15 cellular contexts compared by ENCODE assay signal in genomic region chr13:46630419-46631183, GRCh38.
DNase-seq lines count a peak whose midpoint lies in the region; ATAC-seq, FAIRE-seq and TF ChIP-seq lines count a peak whose summit lies in the region.
"Had no signal": no experiment of that assay in that cellular context is flagged by ENCODE, and none has a peak within 500 bp of the region (broad histone marks: within the 10 kb centered on the region; RNA-seq: fewer than 3 reads in every experiment).

No MANE protein-coding gene starts in this region.

- no peaks in the 10 kb centered on the region for H3K27me3 Mint-ChIP-seq in T-helper 2 cell treated with Interferon-gamma antibody and Interleukin-4, amounts not matched to agents 5 μg/mL and 100 μg/mL, for 36 hours (ENCODE audit: low read depth)
- H3K27me3 Mint-ChIP-seq in natural killer cell treated with Interleukin-12 subunit alpha and Interleukin-12 subunit beta and Interleukin-15 and Interleukin-18, amount 100 ng/mL, for 72 hours: no peaks in the 10 kb centered on the region
- H3K27me3 Mint-ChIP-seq: effector memory CD8-positive, alpha-beta T cell had no signal

- TF ChIP-seq EP300 in GM12878 (IDR thresholded peaks at IDR 0.05; ENCODE audit: borderline replicate concordance in 1 of 2, control insufficient read depth in 1 of 2, low read depth in 2 of 2, low read length in 2 of 2): no peak

- peak overlapping the region; percentile 13 for H3K4me3 Mint-ChIP-seq in T-helper 2 cell treated with Interferon-gamma antibody and Interleukin-4, amounts not matched to agents 5 μg/mL and 100 μg/mL, for 36 hours
- peak overlapping the region; percentile 20 for H3K4me3 Mint-ChIP-seq in natural killer cell treated with Interleukin-12 subunit alpha and Interleukin-12 subunit beta and Interleukin-15 and Interleukin-18, amount 100 ng/mL, for 72 hours
- H3K4me3 Mint-ChIP-seq: effector memory CD8-positive, alpha-beta T cell had no signal

- BruUV-seq in GM12878 (replicated peaks; lab: Mats Ljungman, UMichigan): no TSS peak

- no peak for DNase-seq in T-helper 2 cell treated with Interferon-gamma antibody and Interleukin-4, amounts not matched to agents 5 μg/mL and 100 μg/mL, for 36 hours (ENCODE audit: low spot score)
- DNase-seq in T-helper 2 cell (no peak), GM12878 (ENCODE audit: low read depth, low spot score) (no peak), NCI-H146 treated with DMSO at 0.1 percent for 48 hours (lab: John Stamatoyannopoulos, UW; ENCODE audit: unreplicated experiment) (no peak)
- no peak for DNase-seq in natural killer cell treated with Interleukin-12 subunit alpha and Interleukin-12 subunit beta and Interleukin-15 and Interleukin-18, amount 100 ng/mL, for 72 hours (ENCODE audit: low spot score)
- no peak for DNase-seq in stimulated activated CD4-positive, alpha-beta T cell treated with anti-CD3 and anti-CD28 coated beads, Interleukin-4, amount 100 ng/mL, for 24 hours
- DNase-seq: activated T-cell treated with anti-CD3 and anti-CD28 coated beads, Interleukin-2, amount 50 U/mL, for 72 hours; brain microvascular endothelial cell; DMS79 treated with DMSO at 0.1 percent for 48 hours; effector memory CD8-positive, alpha-beta T cell; mucosa of descending colon; NCI-H2029; PC-9 had no signal

- TF ChIP-seq RAD21 in GM12878 (IDR thresholded peaks at IDR 0.05; ENCODE audit: insufficient read depth, low read depth, low read length): no peak

- no peaks in the 10 kb centered on the region for H3K9me3 ChIP-seq in HUES48 (ENCODE audit: control insufficient read depth, insufficient read depth, low read length)
- no peaks in the 10 kb centered on the region for H3K9me3 ChIP-seq in GM12878 (replicated peaks; ENCODE audit: control insufficient read depth, insufficient read depth, low read length)
- H3K9me3 ChIP-seq: mucosa of descending colon had no signal

- H3K4me1 ChIP-seq in HUES48 (ENCODE audit: control insufficient read depth, insufficient read depth, low read length): peaks cover 26% of the 10 kb centered on the region
- peaks cover 21% of the 10 kb centered on the region for H3K4me1 ChIP-seq in GM12878 (ENCODE audit: control insufficient read depth, insufficient read depth, low read length)

- no peaks in the 10 kb centered on the region for H3K27me3 ChIP-seq in HUES48 (ENCODE audit: control insufficient read depth, insufficient read depth, low read length)
- no peaks in the 10 kb centered on the region for H3K27me3 ChIP-seq in GM12878 (replicated peaks in 1 of 2; ENCODE audit: control insufficient read depth in 2 of 2, insufficient read depth in 2 of 2, low read length in 1 of 2)
- H3K27me3 ChIP-seq: brain microvascular endothelial cell had no signal

- H3K27ac Mint-ChIP-seq in T-helper 2 cell treated with Interferon-gamma antibody and Interleukin-4, amounts not matched to agents 5 μg/mL and 100 μg/mL, for 36 hours: peak overlapping the region; percentile 13
- peak overlapping the region; percentile 17 to 45 for H3K27ac Mint-ChIP-seq in natural killer cell treated with Interleukin-12 subunit alpha and Interleukin-12 subunit beta and Interleukin-15 and Interleukin-18, amount 100 ng/mL, for 72 hours

- 5% methylated on average over 1 of the region's 1 CpG for WGBS in GM12878 (ENCODE audit: insufficient coverage, insufficient replicate concordance, low lambda C conversion rate, missing lambda C conversion rate)

- intact Hi-C loops in GM12878 (cut with micrococcal nuclease; ENCODE audit: unreplicated experiment): no loop called here

- H3K4me1 Mint-ChIP-seq in T-helper 2 cell treated with Interferon-gamma antibody and Interleukin-4, amounts not matched to agents 5 μg/mL and 100 μg/mL, for 36 hours (ENCODE audit: low read depth): peaks cover 31% of the 10 kb centered on the region
- H3K4me1 Mint-ChIP-seq in natural killer cell treated with Interleukin-12 subunit alpha and Interleukin-12 subunit beta and Interleukin-15 and Interleukin-18, amount 100 ng/mL, for 72 hours (ENCODE audit: low read depth in 2 of 2): peaks cover 44 to 58% of the 10 kb centered on the region in 2 donors

- H3K4me3 ChIP-seq in HUES48 (ENCODE audit: low read depth, low read length) (no peak overlapping the region), GM12878 (no peak overlapping the region; the same call in 1 of the 2 replicates)
- H3K4me3 ChIP-seq: mucosa of descending colon, PC-9 had no signal

- TF ChIP-seq CTCF in GM12878 (IDR thresholded peaks at IDR 0.05 in 2 of 3, conservative IDR thresholded peaks at IDR 0.05 in 1 of 3; ENCODE audit: control insufficient read depth in 2 of 3, extremely low read depth in 1 of 3, insufficient read depth in 1 of 3, low read depth in 3 of 3, low read length in 3 of 3): no peak

- FAIRE-seq in GM12878 (lab: Jason Lieb, UNC): no peak

- ATAC-seq in GM12878: peak; percentile 46
- ATAC-seq in natural killer cell treated with Interleukin-12 subunit alpha and Interleukin-12 subunit beta and Interleukin-15 and Interleukin-18, amount 100 ng/mL, for 72 hours: no peak
- no peak for ATAC-seq in HG03097 (IDR thresholded peaks at IDR 0.05; ENCODE audit: low FRiP score, unreplicated experiment)
- ATAC-seq: activated T-cell treated with anti-CD3 and anti-CD28 coated beads, Interleukin-2, amount 50 U/mL, for 72 hours; effector memory CD8-positive, alpha-beta T cell; mucosa of descending colon had no signal

- peak overlapping the region; percentile 15 for H3K9ac ChIP-seq in HUES48 (ENCODE audit: low read depth, low read length)
- H3K9ac ChIP-seq in GM12878 (ENCODE audit: control insufficient read depth, insufficient read depth, low read length): no peak overlapping the region

- H2AFZ ChIP-seq in GM12878 (ENCODE audit: control insufficient read depth, low read depth, low read length): no peak overlapping the region
- H2AFZ ChIP-seq: PC-9 had no signal

- POLR2A ChIA-PET in GM12878 (lab: Charles Lee): interaction anchor here (0.6 to 3.9 kb wide), 17 partner anchors 9 to 459 kb away, joined by 3 to 22 read pairs (median 4); no protein-coding TSS in a partner anchor

- no peaks in the 10 kb centered on the region for H3K9me3 Mint-ChIP-seq in T-helper 2 cell treated with Interferon-gamma antibody and Interleukin-4, amounts not matched to agents 5 μg/mL and 100 μg/mL, for 36 hours
- no peaks in the 10 kb centered on the region for H3K9me3 Mint-ChIP-seq in natural killer cell treated with Interleukin-12 subunit alpha and Interleukin-12 subunit beta and Interleukin-15 and Interleukin-18, amount 100 ng/mL, for 72 hours
- H3K9me3 Mint-ChIP-seq: activated T-cell treated with anti-CD3 and anti-CD28 coated beads, Interleukin-2, amount 50 U/mL, for 72 hours; effector memory CD8-positive, alpha-beta T cell had no signal

- RAD21 ChIA-PET in GM12878 (lab: Charles Lee; ENCODE audit: unreplicated experiment): interaction anchor here (0.7 to 3.0 kb wide), 24 partner anchors 9 to 137 kb away, joined by 3 to 19 read pairs (median 4); partner anchors contain the start of gene LRCH1

- in situ Hi-C loops in GM12878 (cut with MboI): no loop called here

- CTCF ChIA-PET in GM12878 (lab: Yijun Ruan, JAX): interaction anchor here (0.5 to 3.9 kb wide), 13 partner anchors 9 to 89 kb away, joined by 3 to 39 read pairs (median 4); no protein-coding TSS in a partner anchor

- H4K20me1 ChIP-seq in GM12878 (ENCODE audit: control insufficient read depth, insufficient read depth): no peaks in the 10 kb centered on the region

- no peak for TF ChIP-seq POLR2A in GM12878 (IDR thresholded peaks at IDR 0.05; ENCODE audit: low read depth, low read length)

- peaks cover 85% of the 10 kb centered on the region for H3K79me2 ChIP-seq in GM12878 (ENCODE audit: control insufficient read depth, insufficient read depth, low read length)

- SMC1A ChIA-PET in GM12878 (lab: Charles Lee; ENCODE audit: uncharacterized antibody, unreplicated experiment): interaction anchor here (0.7 to 23.6 kb wide), 23 partner anchors 7 to 257 kb away, joined by 3 to 456 read pairs (median 5); no protein-coding TSS in a partner anchor

- peak overlapping the region; percentile 47 for H3K4me2 ChIP-seq in GM12878 (ENCODE audit: control insufficient read depth, insufficient read depth)
- H3K4me2 ChIP-seq: PC-9 had no signal

- no peaks in the 10 kb centered on the region for H3K36me3 Mint-ChIP-seq in T-helper 2 cell treated with Interferon-gamma antibody and Interleukin-4, amounts not matched to agents 5 μg/mL and 100 μg/mL, for 36 hours (ENCODE audit: low read depth)
- H3K36me3 Mint-ChIP-seq in natural killer cell treated with Interleukin-12 subunit alpha and Interleukin-12 subunit beta and Interleukin-15 and Interleukin-18, amount 100 ng/mL, for 72 hours: no peaks in the 10 kb centered on the region

- H3K27ac ChIP-seq in HUES48 (ENCODE audit: low read depth, low read length) (peak overlapping the region; percentile 49), GM12878 (ENCODE audit: control insufficient read depth, insufficient read depth) (peak overlapping the region; percentile 62)
- H3K27ac ChIP-seq: brain microvascular endothelial cell, PC-9 had no signal

- no peaks in the 10 kb centered on the region; the same call in 1 of the 2 replicates for H3K36me3 ChIP-seq in HUES48 (ENCODE audit: control insufficient read depth, insufficient read depth, low read length)
- no peaks in the 10 kb centered on the region; a peak in 1 of 4 replicates for H3K36me3 ChIP-seq in GM12878 (ENCODE audit: control insufficient read depth in 2 of 2, insufficient read depth in 2 of 2, low read length in 1 of 2)
- H3K36me3 ChIP-seq: brain microvascular endothelial cell had no signal

TF ChIP-seq in GM12878, 131 proteins besides CTCF, POLR2A, EP300 and RAD21:
- TF ChIP-seq IKZF2 (IDR thresholded peaks at IDR 0.05) (0 out of 4 replicates have a peak, but pooled peaks of 1 of the 2 experiments have one; percentile 20), IRF4 (IDR thresholded peaks at IDR 0.05; ENCODE audit: low read depth, low read length) (no peak), IKZF1 (conservative IDR thresholded peaks at IDR 0.05) (peak; percentile 19; the same call in 1 of the 2 replicates)
